8 cellular contexts compared by ENCODE assay signal in the genomic region with DNA sequence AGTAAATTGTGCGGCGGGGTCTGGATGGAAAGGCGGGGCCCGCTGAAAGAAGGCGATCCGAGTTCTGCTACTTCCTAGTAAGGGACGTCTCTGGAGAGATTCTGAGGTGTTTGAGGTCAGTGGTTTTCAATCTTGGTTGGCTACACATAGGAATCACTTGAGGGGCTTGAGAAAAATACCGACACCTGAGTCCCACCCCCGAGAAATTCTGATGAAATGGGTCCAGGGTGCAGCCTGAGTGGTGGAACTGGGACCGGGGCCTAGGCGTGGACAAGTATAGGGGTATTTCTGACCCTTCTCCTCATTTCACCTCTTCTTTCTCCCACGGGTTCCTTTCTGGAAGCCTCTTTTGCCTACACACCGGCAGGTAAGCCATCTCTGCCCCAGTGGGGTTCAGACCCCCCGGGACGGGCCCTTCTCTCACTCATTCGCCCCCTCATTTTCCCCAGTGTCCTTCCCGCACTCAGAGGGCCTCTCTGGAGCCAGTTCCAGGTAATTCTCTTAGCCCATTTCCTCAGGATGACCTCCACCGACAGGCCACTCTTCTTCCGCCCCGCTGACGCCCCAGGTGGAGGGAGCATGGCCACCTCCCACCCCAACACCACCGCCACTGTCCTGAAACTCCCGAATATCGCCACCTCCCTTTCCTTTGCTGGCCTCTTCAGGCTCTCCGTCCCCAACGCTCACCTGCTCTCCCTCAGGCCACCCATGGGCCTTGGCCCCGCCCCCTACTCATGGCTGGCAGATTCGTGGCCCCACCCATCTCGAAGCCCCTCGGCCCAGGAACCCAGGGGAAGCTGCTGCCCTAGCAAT. TPM values are rescaled to one million over a fixed set of nuclear protein-coding genes. Genes with fewer than 3 reads are reported as not detected.
DNase-seq lines count a peak whose midpoint lies in the region; ATAC-seq and TF ChIP-seq lines count a peak whose summit lies in the region.

No MANE protein-coding gene starts in this region.

- peak overlapping the region; percentile 74 for H3K4me3 ChIP-seq in AG10803 (ENCODE audit: low read length)
- H3K4me3 ChIP-seq in dorsolateral prefrontal cortex, result peak overlapping the region; percentile 47 to 96 (median 71)

- H3K36me3 ChIP-seq in KOPT-K1 (ENCODE audit: insufficient read depth, low read length), result no peaks in the 10 kb centered on the region

- H3K27me3 ChIP-seq in dorsolateral prefrontal cortex, result peaks cover 0 to 6% (median 0%) of the 10 kb centered on the region in 45 donors

- H3K27me3 Mint-ChIP-seq in natural killer cell (ENCODE audit: low read depth in 2 of 2), result peaks cover 18 to 26% of the 10 kb centered on the region in 2 donors

- H3K36me3 Mint-ChIP-seq in natural killer cell, result no peaks in the 10 kb centered on the region

- no peaks in the 10 kb centered on the region for H3K9me3 Mint-ChIP-seq in natural killer cell

- no peaks in the 10 kb centered on the region for H3K9me3 ChIP-seq in KOPT-K1 (ENCODE audit: insufficient read depth, low read length, poor library complexity, severe bottlenecking)

- DNase-seq in AG10803 (ENCODE audit: low read depth) (no peak), dorsolateral prefrontal cortex (no peak), natural killer cell (no peak)
- DNase-seq in activated CD8-positive, alpha-beta memory T cell treated with anti-CD3 and anti-CD28 coated beads, Interleukin-2, amount 50 U/mL, for 4 hours, result no peak
- DNase-seq in stimulated activated CD4-positive, alpha-beta T cell treated with anti-CD3 and anti-CD28 coated beads, Interleukin-4, amount 100 ng/mL, for 24 hours, result no peak

- peak overlapping the region; percentile 53 to 92 for H3K27ac Mint-ChIP-seq in natural killer cell

- ATAC-seq in natural killer cell (no peak), HG03280 (IDR thresholded peaks at IDR 0.05; ENCODE audit: unreplicated experiment) (no peak), HG03139 (IDR thresholded peaks at IDR 0.05; ENCODE audit: unreplicated experiment) (no peak)

- peak overlapping the region; percentile 74 for H3K27ac ChIP-seq in KOPT-K1 (ENCODE audit: low read depth, low read length, poor library complexity, severe bottlenecking)
- H3K27ac ChIP-seq in dorsolateral prefrontal cortex, result peak overlapping the region in 51 of 59 donors; percentile 58 to 97 (median 87)

- peaks cover 16 to 54% of the 10 kb centered on the region in 2 donors for H3K4me1 Mint-ChIP-seq in natural killer cell

- no peak for TF ChIP-seq CTCF in AG10803 (conservative IDR thresholded peaks at IDR 0.05; ENCODE audit: low read length)
- TF ChIP-seq CTCF in dorsolateral prefrontal cortex (IDR thresholded peaks at IDR 0.05 in 54 of 56, conservative IDR thresholded peaks at IDR 0.05 in 2 of 56; ENCODE audit: low read depth in 1 of 56, partially characterized antibody in 56 of 56), result no peak
- TF ChIP-seq CTCF in natural killer cell (IDR thresholded peaks at IDR 0.05), result no peak

- intact Hi-C loops in dorsolateral prefrontal cortex (cut with DNase I), result loop anchor here (5.0 to 10.0 kb wide), 5 partner anchors 40 to 472 kb away; a partner anchor contains a TSS
- intact Hi-C loops in natural killer cell (cut with micrococcal nuclease), result loop anchor here (2.0 to 5.0 kb wide), 2 partner anchors 44 to 75 kb away; a partner anchor contains a TSS

- H3K4me3 Mint-ChIP-seq in natural killer cell, result peak overlapping the region; percentile 90

RNA-seq across cellular contexts. Expression of a gene that starts 11.8 kb away (rescaled TPM):
- total RNA-seq in dorsolateral prefrontal cortex, result 10 to 100 TPM; 18.0 to 58.3 (median 28.9) TPM
- total RNA-seq in natural killer cell, result 10 to 100 TPM; 16.9 to 23.8 (median 22.7) TPM

RNA-seq across cellular contexts. Expression of a gene that starts 20.6 kb away (rescaled TPM):
- total RNA-seq in dorsolateral prefrontal cortex (10 to 100 TPM in 87 of 120 experiments, 1 to 10 TPM in 33; 5.0 to 28.8 (median 11.9) TPM), natural killer cell (not detected)

RNA-seq across cellular contexts. Expression of a gene that starts 42.0 kb away (rescaled TPM):
- total RNA-seq in dorsolateral prefrontal cortex, result under 1 TPM in 18 of 120 experiments, not detected in 102; 0.27 to 0.80 (median 0.43) TPM
- total RNA-seq in natural killer cell, result not detected

RNA-seq across cellular contexts. Expression of a gene that starts 58.8 kb away (rescaled TPM):
- total RNA-seq in dorsolateral prefrontal cortex (100 to 1,000 TPM in 119 of 120 experiments, 10 to 100 TPM in 1; 70.8 to 353 (median 174) TPM), natural killer cell (not detected)

Comparison
In these comparisons a context has a peak if more than half of its experiments do, and no peak if none do; other contexts are left out.
1. RNA of a gene that starts 20.6 kb away (total RNA-seq): 5.0 to 28.8 TPM in dorsolateral prefrontal cortex; not detected in natural killer cell; every median in the first group is over 4 times any median in the second.